ENCODE assay signal across 8 cellular contexts in the genomic region with DNA sequence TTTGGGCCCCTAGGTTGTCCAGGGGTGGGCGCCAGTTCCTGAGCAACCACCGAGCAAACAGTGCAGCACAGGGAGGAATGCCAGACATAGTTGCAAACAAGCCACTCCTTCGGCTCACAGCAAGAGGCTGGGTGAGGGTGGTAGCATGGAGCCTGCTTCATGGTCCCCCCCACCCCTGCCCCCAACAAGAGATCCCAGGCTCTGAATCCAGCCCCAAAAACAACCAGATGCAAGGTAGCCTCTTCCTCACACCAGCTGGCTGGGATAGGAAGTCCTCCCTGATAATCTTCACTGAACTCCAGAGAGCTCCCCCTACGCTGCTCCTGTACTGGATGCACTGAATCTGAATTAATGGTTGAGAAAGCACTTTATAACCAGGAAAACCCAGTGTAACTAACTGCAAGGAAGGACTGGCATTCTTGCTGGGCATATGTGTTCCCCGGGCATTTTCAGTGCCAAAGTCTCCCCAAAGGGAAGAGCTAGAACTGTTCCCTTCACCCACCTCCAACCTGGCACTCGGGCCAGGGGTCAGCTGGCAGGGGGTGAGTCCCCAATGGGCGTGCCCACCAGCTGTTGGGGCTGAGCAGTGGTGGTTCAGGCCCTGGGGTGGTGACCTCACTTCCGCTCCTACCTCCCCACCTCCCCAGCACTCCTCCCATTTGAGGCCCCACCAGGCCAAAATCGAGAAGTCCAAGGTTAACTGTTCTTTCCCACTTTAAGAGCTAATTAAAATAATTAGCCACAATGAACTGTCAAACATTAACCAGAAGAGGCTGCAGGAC. TPM values are rescaled to one million over a fixed set of nuclear protein-coding genes. Genes with fewer than 3 reads are reported as not detected.
DNase-seq lines count a peak whose midpoint lies in the region; ATAC-seq and TF ChIP-seq lines count a peak whose summit lies in the region.

No MANE protein-coding gene starts in this region.

- peaks cover 28 to 41% of the 10 kb centered on the region in 2 donors for H3K4me1 Mint-ChIP-seq in effector memory CD8-positive, alpha-beta T cell (ENCODE audit: low read depth in 2 of 2)
- peaks cover 49% of the 10 kb centered on the region for H3K4me1 Mint-ChIP-seq in neural progenitor cell

- H3F3A ChIP-seq in SU-DHL-6 (ENCODE audit: insufficient read depth) (peaks cover 4% of the 10 kb centered on the region; the same call in 1 of the 2 replicates), neural progenitor cell (ENCODE audit: low read depth) (peaks cover 5% of the 10 kb centered on the region)

- H3K9me3 Mint-ChIP-seq in effector memory CD8-positive, alpha-beta T cell: no peaks in the 10 kb centered on the region
- no peaks in the 10 kb centered on the region for H3K9me3 Mint-ChIP-seq in neural progenitor cell

- DNase-seq in GDM1 (lab: John Stamatoyannopoulos, UW) (peak; percentile 20), neural progenitor cell (ENCODE audit: low spot score) (no peak), islet precursor cell (no peak), NCI-H774 (lab: John Stamatoyannopoulos, UW) (no peak)
- no peak for DNase-seq in effector memory CD8-positive, alpha-beta T cell

- peak; percentile 76 for ATAC-seq in GM19463 (IDR thresholded peaks at IDR 0.05; ENCODE audit: unreplicated experiment)
- peak; percentile 58 for ATAC-seq in HG03457 (IDR thresholded peaks at IDR 0.05; ENCODE audit: unreplicated experiment)
- ATAC-seq in effector memory CD8-positive, alpha-beta T cell (replicated peaks): peak; percentile 45

- H3K36me3 Mint-ChIP-seq in effector memory CD8-positive, alpha-beta T cell (ENCODE audit: insufficient read depth): peaks cover 19% of the 10 kb centered on the region
- H3K36me3 Mint-ChIP-seq in neural progenitor cell: no peaks in the 10 kb centered on the region

- H3K36me3 ChIP-seq in SU-DHL-6 (ENCODE audit: low read length) (no peaks in the 10 kb centered on the region), neural progenitor cell (no peaks in the 10 kb centered on the region)

- TF ChIP-seq CTCF in SU-DHL-6 (IDR thresholded peaks at IDR 0.05; ENCODE audit: insufficient read depth, low read length, poor library complexity, severe bottlenecking) (no peak), neural progenitor cell (IDR thresholded peaks at IDR 0.05) (peak; percentile 6)

- H3K9me2 ChIP-seq in SU-DHL-6 (replicated peaks; ENCODE audit: insufficient read depth, low read length): no peaks in the 10 kb centered on the region

- H3K9ac ChIP-seq in SU-DHL-6 (ENCODE audit: low read length): peak overlapping the region; percentile 89
- H3K9ac ChIP-seq in neural progenitor cell: no peak overlapping the region

- peak overlapping the region; percentile 41 to 89 for H3K27ac Mint-ChIP-seq in effector memory CD8-positive, alpha-beta T cell
- no peak overlapping the region for H3K27ac Mint-ChIP-seq in neural progenitor cell

- no peaks in the 10 kb centered on the region for H3K27me3 Mint-ChIP-seq in effector memory CD8-positive, alpha-beta T cell
- peaks cover 40% of the 10 kb centered on the region for H3K27me3 Mint-ChIP-seq in neural progenitor cell (ENCODE audit: insufficient read depth, low read depth)

- H3K4me2 ChIP-seq in SU-DHL-6 (ENCODE audit: low read depth, low read length, poor library complexity, severe bottlenecking) (peak overlapping the region; percentile 80), neural progenitor cell (no peak overlapping the region)

- H2AFZ ChIP-seq in SU-DHL-6 (ENCODE audit: low read depth, low read length, severe bottlenecking): no peak overlapping the region
- H2AFZ ChIP-seq in neural progenitor cell (replicated peaks): no peak overlapping the region

- H3K4me1 ChIP-seq in neural progenitor cell: no peaks in the 10 kb centered on the region

- H3K27me3 ChIP-seq in SU-DHL-6 (ENCODE audit: low read length) (no peaks in the 10 kb centered on the region), neural progenitor cell (peaks cover 56% of the 10 kb centered on the region)

- peaks cover 58% of the 10 kb centered on the region for H3K79me2 ChIP-seq in SU-DHL-6 (ENCODE audit: insufficient read depth, low read length)
- no peaks in the 10 kb centered on the region for H3K79me2 ChIP-seq in neural progenitor cell (ENCODE audit: low read depth)

- peak overlapping the region; percentile 74 for H3K27ac ChIP-seq in SU-DHL-6 (ENCODE audit: low read depth, low read length)
- no peak overlapping the region for H3K27ac ChIP-seq in neural progenitor cell

- H3K4me3 ChIP-seq in SU-DHL-6 (ENCODE audit: insufficient read depth, low read length, poor library complexity, severe bottlenecking) (peak overlapping the region; percentile 63), neural progenitor cell (no peak overlapping the region)

- no peaks in the 10 kb centered on the region for H3K9me3 ChIP-seq in SU-DHL-6 (ENCODE audit: insufficient read depth, low read length)
- no peaks in the 10 kb centered on the region for H3K9me3 ChIP-seq in neural progenitor cell (ENCODE audit: low read depth)

- H4K20me1 ChIP-seq in SU-DHL-6 (ENCODE audit: low read depth, low read length) (no peaks in the 10 kb centered on the region), neural progenitor cell (ENCODE audit: low read depth) (no peaks in the 10 kb centered on the region)

- H3K4me3 Mint-ChIP-seq in effector memory CD8-positive, alpha-beta T cell: peak overlapping the region; percentile 90 to 93
- H3K4me3 Mint-ChIP-seq in neural progenitor cell: peak overlapping the region; percentile 82

RNA-seq across cellular contexts. Expression of a gene that starts 1.5 kb away (rescaled TPM):
- 0.12 TPM in 1 of 2 replicates, not detected in the other for total RNA-seq in neural progenitor cell (ENCODE audit: low replicate concordance)

RNA-seq across cellular contexts. Expression of a gene that starts 56.8 kb away (rescaled TPM):
- 26.2 and 47.7 TPM in 2 replicates for total RNA-seq in neural progenitor cell (ENCODE audit: low replicate concordance)
